ENCODE assay signal across 8 cellular contexts in genomic region chr17:77087650-77088454, GRCh38. TPM values are rescaled to one million over a fixed set of nuclear protein-coding genes. Genes with fewer than 3 reads are reported as not detected.
DNase-seq lines count a peak whose midpoint lies in the region; ATAC-seq and TF ChIP-seq lines count a peak whose summit lies in the region.

No MANE protein-coding gene starts in this region.

- peaks cover 7% of the 10 kb centered on the region for H3K36me3 Mint-ChIP-seq in natural killer cell

- H3K4me3 Mint-ChIP-seq in natural killer cell: peak overlapping the region; percentile 91

- ATAC-seq in natural killer cell (no peak), HG02938 (IDR thresholded peaks at IDR 0.05; ENCODE audit: unreplicated experiment) (no peak), GM19351 (IDR thresholded peaks at IDR 0.05; ENCODE audit: unreplicated experiment) (no peak)

- H3K4me3 ChIP-seq in AG09309 (ENCODE audit: control insufficient read depth, low read depth, low read length): peak overlapping the region; percentile 86
- H3K4me3 ChIP-seq in Jurkat, Clone E6-1 (ENCODE audit: low read length): peak overlapping the region; percentile 98
- peak overlapping the region; percentile 92 for H3K4me3 ChIP-seq in choroid plexus epithelial cell (ENCODE audit: low read depth, low read length)

- TF ChIP-seq CTCF in AG09309 (IDR thresholded peaks at IDR 0.05; ENCODE audit: control insufficient read depth, insufficient read depth, low read depth, low read length, missing control alignments): no peak
- TF ChIP-seq CTCF in choroid plexus epithelial cell (conservative IDR thresholded peaks at IDR 0.05; ENCODE audit: low read depth, low read length): no peak
- TF ChIP-seq CTCF in natural killer cell (IDR thresholded peaks at IDR 0.05): no peak

- intact Hi-C loops in natural killer cell (cut with micrococcal nuclease): loop anchor here (2.0 to 10.0 kb wide), 2 partner anchors 53 to 407 kb away; partner anchors contain the start of gene SEC14L1

- peaks cover 0 to 8% of the 10 kb centered on the region in 2 donors for H3K27me3 Mint-ChIP-seq in natural killer cell (ENCODE audit: low read depth in 2 of 2)

- H3K4me1 Mint-ChIP-seq in natural killer cell: peaks cover 32 to 38% of the 10 kb centered on the region in 2 donors

- H3K9me3 Mint-ChIP-seq in natural killer cell: no peaks in the 10 kb centered on the region

- no peak for DNase-seq in AG09309 (ENCODE audit: low read depth)
- no peak for DNase-seq in Jurkat, Clone E6-1 (ENCODE audit: low read depth, low spot score)
- DNase-seq in choroid plexus epithelial cell (ENCODE audit: low read depth): no peak
- no peak for DNase-seq in natural killer cell
- no peak for DNase-seq in COR-L47 (lab: John Stamatoyannopoulos, UW)
- no peak for DNase-seq in GDM1 (lab: John Stamatoyannopoulos, UW)

- peak overlapping the region; percentile 96 to 99 for H3K27ac Mint-ChIP-seq in natural killer cell

RNA-seq across cellular contexts. Expression of gene SEC14L1, which starts 52.9 kb away (rescaled TPM):
- polyA plus RNA-seq in Jurkat, Clone E6-1 (2012; ENCODE audit: insufficient read depth, insufficient read length): 32.2 TPM
- total RNA-seq in natural killer cell: 100 to 1,000 TPM; 129 to 160 (median 129) TPM
